In genomic region chr20:45347297-45347935, GRCh38 we compare ENCODE assay signal across 8 cellular contexts. TPM values are rescaled to one million over a fixed set of nuclear protein-coding genes. Genes with fewer than 3 reads are reported as not detected.
DNase-seq lines count a peak whose midpoint lies in the region; ATAC-seq and TF ChIP-seq lines count a peak whose summit lies in the region.

No MANE protein-coding gene starts in this region.

- H3K36me3 Mint-ChIP-seq in CD14-positive monocyte = peaks cover 0 to 12% of the 10 kb centered on the region in 2 donors

- no peaks in the 10 kb centered on the region for H3F3A ChIP-seq in neural cell (ENCODE audit: insufficient read depth, low read length, poor library complexity, severe bottlenecking)

- H3K36me3 ChIP-seq in neural cell (ENCODE audit: insufficient read depth, low read length) = no peaks in the 10 kb centered on the region

- TF ChIP-seq RAD21 in neural cell (conservative IDR thresholded peaks at IDR 0.05) = no peak

- POLR2A ChIA-PET in RWPE1 (lab: Yijun Ruan, JAX; ENCODE audit: low non-redundant PET) = interaction anchor here (0.6 to 4.1 kb wide), 8 partner anchors 10 to 764 kb away, joined by 3 to 29 read pairs (median 3); partner anchors contain the start of genes PIGT and SYS1

- H3K27ac Mint-ChIP-seq in CD14-positive monocyte = peak overlapping the region in 5 of 7 donors; percentile 54 to 79 (median 71)

- H3K27me3 Mint-ChIP-seq in CD14-positive monocyte (ENCODE audit: low read depth in 3 of 3) = peaks cover 10 to 26% (median 18%) of the 10 kb centered on the region in 3 donors

- CTCF ChIA-PET in RWPE1 (lab: Yijun Ruan, JAX) = interaction anchor here (0.5 to 3.2 kb wide), 7 partner anchors 15 to 424 kb away, joined by 3 to 17 read pairs (median 5); partner anchors contain the start of gene SYS1

- no peak overlapping the region for H2AFZ ChIP-seq in neural cell (ENCODE audit: low read depth, low read length)

- peaks cover 50% of the 10 kb centered on the region for H3K4me1 Mint-ChIP-seq in CD14-positive monocyte

- no peaks in the 10 kb centered on the region for H3K79me2 ChIP-seq in neural cell (replicated peaks; ENCODE audit: insufficient read depth, low read length)

- no peak overlapping the region for H3K9ac ChIP-seq in neural cell (ENCODE audit: low read length)

- no peak for DNase-seq in CD14-positive monocyte (ENCODE audit: low spot score)
- peak; percentile 45 for DNase-seq in RWPE1 (ENCODE audit: low spot score)
- no peak for DNase-seq in epithelial cell of proximal tubule (ENCODE audit: low read depth)
- no peak for DNase-seq in NAMALWA (ENCODE audit: low spot score)
- no peak for DNase-seq in AG20443 (ENCODE audit: low spot score)
- DNase-seq in NOMO-1 (lab: John Stamatoyannopoulos, UW; ENCODE audit: unreplicated experiment in 2 of 2) = no peak

- H3K27me3 ChIP-seq in neural cell (ENCODE audit: insufficient read depth, low read depth, low read length) = peaks cover 15% of the 10 kb centered on the region

- H3K4me2 ChIP-seq in neural cell (ENCODE audit: low read length) = no peak overlapping the region

- H3K4me3 ChIP-seq in epithelial cell of proximal tubule (ENCODE audit: low read depth, low read length) (peak overlapping the region; percentile 97), neural cell (ENCODE audit: low read length) (peak overlapping the region; percentile 55)

- no peak for ATAC-seq in GM19324 (IDR thresholded peaks at IDR 0.05; ENCODE audit: low FRiP score, unreplicated experiment)

- H3K9me3 ChIP-seq in neural cell (ENCODE audit: low read length) = no peaks in the 10 kb centered on the region

- H3K4me3 Mint-ChIP-seq in CD14-positive monocyte = peak overlapping the region; percentile 85 to 88

- TF ChIP-seq EP300 in neural cell (conservative IDR thresholded peaks at IDR 0.05; ENCODE audit: poor library complexity, severe bottlenecking) = no peak

- H4K20me1 ChIP-seq in neural cell (ENCODE audit: insufficient read depth) = no peaks in the 10 kb centered on the region

- intact Hi-C loops in CD14-positive monocyte (cut with micrococcal nuclease) = no loop called here

- H3K9me2 ChIP-seq in neural cell (ENCODE audit: insufficient read depth, low read length) = no peaks in the 10 kb centered on the region

- no peak for TF ChIP-seq CTCF in CD14-positive monocyte (IDR thresholded peaks at IDR 0.05)
- no peak for TF ChIP-seq CTCF in RWPE1 (conservative IDR thresholded peaks at IDR 0.05; ENCODE audit: low read depth)
- TF ChIP-seq CTCF in epithelial cell of proximal tubule (conservative IDR thresholded peaks at IDR 0.05; ENCODE audit: low read depth, low read length) = no peak
- no peak for TF ChIP-seq CTCF in neural cell (IDR thresholded peaks at IDR 0.05; ENCODE audit: poor library complexity, severe bottlenecking)

- H3K9me3 Mint-ChIP-seq in CD14-positive monocyte = peaks cover 0 to 3% (median 0%) of the 10 kb centered on the region in 7 donors

- H3K27ac ChIP-seq in RWPE1 (peak overlapping the region; percentile 97), neural cell (ENCODE audit: low read length) (no peak overlapping the region)

TF ChIP-seq in neural cell, 6 proteins besides CTCF, POLR2A, EP300 and RAD21:
- no peak for TF ChIP-seq EZH2 (IDR thresholded peaks at IDR 0.05; ENCODE audit: borderline replicate concordance, insufficient read depth, low read length, poor library complexity, severe bottlenecking)

RNA-seq across cellular contexts. Expression of gene SDC4, which starts 0.8 kb away (rescaled TPM):
- polyA plus RNA-seq in CD14-positive monocyte (1 to 10 TPM; 1.6 to 1.9 TPM), neural cell (0.24 TPM in 1 of 2 replicates, not detected in the other)
- 153 and 239 TPM in 2 replicates for total RNA-seq in epithelial cell of proximal tubule
- polyA minus RNA-seq in neural cell = 0.23 TPM in 1 of 2 replicates, not detected in the other

RNA-seq across cellular contexts. Expression of gene SYS1, which starts 15.5 kb away (rescaled TPM):
- polyA plus RNA-seq in CD14-positive monocyte = 10 to 100 TPM; 22.1 to 23.1 TPM
- total RNA-seq in epithelial cell of proximal tubule = 22.6 and 30.3 TPM in 2 replicates
- 15.8 and 16.1 TPM in 2 replicates for polyA plus RNA-seq in neural cell
- polyA minus RNA-seq in neural cell = 41.0 and 46.7 TPM in 2 replicates

RNA-seq across cellular contexts. Expression of gene TP53TG5, which starts 30.7 kb away (rescaled TPM):
- polyA plus RNA-seq in CD14-positive monocyte (under 1 TPM in 1 of 2 donors, not detected in 1; 0.11 TPM), neural cell (not detected in 2 replicates)
- not detected in 2 replicates for total RNA-seq in epithelial cell of proximal tubule
- not detected in 2 replicates for polyA minus RNA-seq in neural cell

RNA-seq across cellular contexts. Expression of gene MATN4, which starts 39.3 kb away (rescaled TPM):
- polyA plus RNA-seq in CD14-positive monocyte (not detected), neural cell (not detected in 2 replicates)
- total RNA-seq in epithelial cell of proximal tubule = not detected in 2 replicates
- not detected in 2 replicates for polyA minus RNA-seq in neural cell

RNA-seq across cellular contexts. Expression of gene RBPJL, which starts 40.8 kb away (rescaled TPM):
- polyA plus RNA-seq in CD14-positive monocyte = not detected
- total RNA-seq in epithelial cell of proximal tubule = not detected in 2 replicates
- not detected in 2 replicates for polyA plus RNA-seq in neural cell
- not detected in 2 replicates for polyA minus RNA-seq in neural cell
